1 cellular context compared by ENCODE assay signal in genomic region chr10:10794776-10795175, GRCh38.
TF ChIP-seq lines count a peak whose summit lies in the region.

No MANE protein-coding gene starts in this region.

TF ChIP-seq in IMR-90, 13 proteins besides CTCF, POLR2A, EP300 and RAD21 (continued from another document):
- TF ChIP-seq SMC3 (IDR thresholded peaks at IDR 0.05; ENCODE audit: low read depth, low read length) (no peak), USF2 (IDR thresholded peaks at IDR 0.05; ENCODE audit: low read depth, low read length) (no peak), ELK1 (IDR thresholded peaks at IDR 0.05; ENCODE audit: borderline replicate concordance, low read depth, low read length) (no peak), MXI1 (IDR thresholded peaks at IDR 0.05; ENCODE audit: borderline replicate concordance, low read depth, low read length) (no peak)
TF ChIP-seq in IMR-90: peak in this region for 0.
